16 cellular contexts compared by ENCODE assay signal in genomic region chr20:51425347-51426106, GRCh38.
DNase-seq lines count a peak whose midpoint lies in the region; ATAC-seq, FAIRE-seq and TF ChIP-seq lines count a peak whose summit lies in the region.
"Had no signal": no experiment of that assay in that cellular context is flagged by ENCODE, and none has a peak within 500 bp of the region (broad histone marks: within the 10 kb centered on the region; RNA-seq: fewer than 3 reads in every experiment).

No MANE protein-coding gene starts in this region.

- DNase-seq in A549 (ENCODE audit: low read depth in 1 of 2, low spot score in 1 of 2) (no peak), Caco-2 (no peak), body of pancreas (no peak), NCI-H1092 (lab: John Stamatoyannopoulos, UW) (no peak), middle frontal gyrus (ENCODE audit: extremely low spot score, low spot score) (no peak)
- peak; percentile 50 to 51 for DNase-seq in activated T-cell treated with anti-CD3 and anti-CD28 coated beads, Interleukin-2, amount 50 U/mL, for 72 hours
- DNase-seq in naive thymus-derived CD4-positive, alpha-beta T cell: no peak
- DNase-seq: GF-D8, KBM-7, left lung, NCI-H1694, NCI-H526, occipital lobe had no signal

- 86% methylated on average over 20 of the region's 22 CpGs for WGBS in A549 (ENCODE audit: missing lambda C conversion rate)
- WGBS in body of pancreas, 2 donors: 91 to 94% methylated on average over 20 to 22 of the region's 22 CpGs

- H3K36me3 ChIP-seq in Caco-2 (ENCODE audit: control insufficient read depth, insufficient read depth, low read length): peaks cover 5% of the 10 kb centered on the region
- H3K36me3 ChIP-seq in naive thymus-derived CD4-positive, alpha-beta T cell (ENCODE audit: control insufficient read depth in 2 of 3, insufficient read depth in 3 of 3, low read length in 3 of 3): peaks cover 0 to 70% (median 3%) of the 10 kb centered on the region in 3 experiments
- H3K36me3 ChIP-seq in body of pancreas (replicated peaks in 1 of 2; ENCODE audit: insufficient read depth in 1 of 2, low read depth in 2 of 2): no peaks in the 10 kb centered on the region
- H3K36me3 ChIP-seq: left lung had no signal

- no peaks in the 10 kb centered on the region for H3K27me3 Mint-ChIP-seq in Caco-2 (ENCODE audit: insufficient read depth, unreplicated experiment)
- H3K27me3 Mint-ChIP-seq in activated T-cell treated with anti-CD3 and anti-CD28 coated beads, Interleukin-2, amount 50 U/mL, for 72 hours (ENCODE audit: low read depth): no peaks in the 10 kb centered on the region
- H3K27me3 Mint-ChIP-seq in naive thymus-derived CD4-positive, alpha-beta T cell: no peaks in the 10 kb centered on the region

- peak; percentile 40 to 60; a peak in 4 of 6 replicates for ATAC-seq in A549
- peak; percentile 39 to 57 for ATAC-seq in activated T-cell treated with anti-CD3 and anti-CD28 coated beads, Interleukin-2, amount 50 U/mL, for 72 hours (replicated peaks in 1 of 2)
- peak; percentile 27 for ATAC-seq in naive thymus-derived CD4-positive, alpha-beta T cell
- ATAC-seq in body of pancreas: no peak
- no peak for ATAC-seq in HG03439 (IDR thresholded peaks at IDR 0.05; ENCODE audit: unreplicated experiment)
- ATAC-seq: left lung, Right ventricle myocardium inferior had no signal

- H3K4me1 ChIP-seq in A549: no peaks in the 10 kb centered on the region
- peaks cover 38% of the 10 kb centered on the region for H3K4me1 ChIP-seq in Caco-2
- H3K4me1 ChIP-seq in naive thymus-derived CD4-positive, alpha-beta T cell (ENCODE audit: control insufficient read depth in 2 of 2, insufficient read depth in 2 of 2, low read length in 2 of 2): peaks cover 0 to 58% of the 10 kb centered on the region in 2 donors
- peaks cover 22% of the 10 kb centered on the region for H3K4me1 ChIP-seq in body of pancreas

- H3K36me3 Mint-ChIP-seq in Caco-2 (ENCODE audit: insufficient read depth, unreplicated experiment): peaks cover 29% of the 10 kb centered on the region
- peaks cover 2 to 22% of the 10 kb centered on the region in 2 donors for H3K36me3 Mint-ChIP-seq in activated T-cell treated with anti-CD3 and anti-CD28 coated beads, Interleukin-2, amount 50 U/mL, for 72 hours (ENCODE audit: insufficient read depth in 2 of 2)
- peaks cover 0 to 38% (median 19%) of the 10 kb centered on the region in 5 donors for H3K36me3 Mint-ChIP-seq in naive thymus-derived CD4-positive, alpha-beta T cell

- H3K4me1 Mint-ChIP-seq in Caco-2 (ENCODE audit: low read depth, unreplicated experiment): peaks cover 22% of the 10 kb centered on the region
- peaks cover 91% of the 10 kb centered on the region for H3K4me1 Mint-ChIP-seq in activated T-cell treated with anti-CD3 and anti-CD28 coated beads, Interleukin-2, amount 50 U/mL, for 72 hours (ENCODE audit: low read depth)
- peaks cover 10 to 66% (median 22%) of the 10 kb centered on the region in 7 donors for H3K4me1 Mint-ChIP-seq in naive thymus-derived CD4-positive, alpha-beta T cell

- CTCF ChIA-PET in A549 (lab: Yijun Ruan, JAX) (interaction anchor here (0.6 to 1.8 kb wide), 4 partner anchors 9 to 76 kb away, joined by 3 to 4 read pairs (median 4); no protein-coding TSS in a partner anchor), Caco-2 (lab: Charles Lee) (no interaction called here)
- CTCF ChIA-PET in naive thymus-derived CD4-positive, alpha-beta T cell (lab: Charles Lee): interaction anchor here (0.6 kb wide), 1 partner anchor 100 kb away, joined by 3 read pairs; no protein-coding TSS in a partner anchor

- TF ChIP-seq CTCF in A549 (IDR thresholded peaks at IDR 0.05): no peak
- TF ChIP-seq CTCF in Caco-2 (IDR thresholded peaks at IDR 0.05; ENCODE audit: insufficient read depth in 1 of 2, low read depth in 1 of 2, low read length in 1 of 2, severe bottlenecking in 1 of 2, unreplicated experiment in 1 of 2): no peak
- no peak for TF ChIP-seq CTCF in body of pancreas (IDR thresholded peaks at IDR 0.05)

- TF ChIP-seq RAD21 in A549 (conservative IDR thresholded peaks at IDR 0.05 in 1 of 2, IDR thresholded peaks at IDR 0.05 in 1 of 2): no peak

- no peak for TF ChIP-seq EP300 in A549 (IDR thresholded peaks at IDR 0.05)

- no peaks in the 10 kb centered on the region for H3K9me3 Mint-ChIP-seq in Caco-2 (ENCODE audit: unreplicated experiment)
- H3K9me3 Mint-ChIP-seq in activated T-cell treated with anti-CD3 and anti-CD28 coated beads, Interleukin-2, amount 50 U/mL, for 72 hours: no peaks in the 10 kb centered on the region
- H3K9me3 Mint-ChIP-seq in naive thymus-derived CD4-positive, alpha-beta T cell: peaks cover 0 to 1% (median 0%) of the 10 kb centered on the region in 11 donors

- FAIRE-seq in A549 (lab: Jason Lieb, UNC): no peak

- no peak overlapping the region for H3K4me3 ChIP-seq in A549
- H3K4me3 ChIP-seq in Caco-2 (ENCODE audit: low read depth, low read length): no peak overlapping the region
- H3K4me3 ChIP-seq in naive thymus-derived CD4-positive, alpha-beta T cell (ENCODE audit: low read length): no peak overlapping the region
- H3K4me3 ChIP-seq in body of pancreas: no peak overlapping the region
- H3K4me3 ChIP-seq: cardiac muscle cell, left lung had no signal

- H3K4me2 ChIP-seq in A549: no peak overlapping the region

- TF ChIP-seq POLR2A in A549 (IDR thresholded peaks at IDR 0.05; ENCODE audit: low read length) (no peak), body of pancreas (IDR thresholded peaks at IDR 0.05) (no peak)

- H3K27me3 ChIP-seq in Caco-2 (replicated peaks; ENCODE audit: control insufficient read depth, insufficient read depth, low read length) (no peaks in the 10 kb centered on the region), body of pancreas (no peaks in the 10 kb centered on the region)
- no peaks in the 10 kb centered on the region for H3K27me3 ChIP-seq in naive thymus-derived CD4-positive, alpha-beta T cell (ENCODE audit: control insufficient read depth in 2 of 2, insufficient read depth in 2 of 2, low read length in 2 of 2)
- H3K27me3 ChIP-seq: cardiac muscle cell, left lung had no signal

- H3K4me3 Mint-ChIP-seq in Caco-2 (ENCODE audit: unreplicated experiment): no peak overlapping the region
- peak overlapping the region; percentile 24 to 58 for H3K4me3 Mint-ChIP-seq in activated T-cell treated with anti-CD3 and anti-CD28 coated beads, Interleukin-2, amount 50 U/mL, for 72 hours
- H3K4me3 Mint-ChIP-seq in naive thymus-derived CD4-positive, alpha-beta T cell: no peak overlapping the region

- intact Hi-C loops in Caco-2 (cut with micrococcal nuclease; ENCODE audit: unreplicated experiment): loop anchor here (5.0 kb wide), 1 partner anchor 117 kb away; the partner anchor contains the start of gene NFATC2
- intact Hi-C loops in naive thymus-derived CD4-positive, alpha-beta T cell (cut with micrococcal nuclease): no loop called here
- intact Hi-C loops in body of pancreas (cut with DNase I): no loop called here

- POLR2A ChIA-PET in A549 (lab: Yijun Ruan, JAX): no interaction called here
- POLR2A ChIA-PET in Caco-2 (lab: Charles Lee): no interaction called here
- POLR2A ChIA-PET in naive thymus-derived CD4-positive, alpha-beta T cell (lab: Charles Lee): no interaction called here

- no peaks in the 10 kb centered on the region for H3K9me3 ChIP-seq in A549
- H3K9me3 ChIP-seq in Caco-2: 0 out of 2 replicates have a peak, but pooled peaks cover 4% of the 10 kb centered on the region
- no peaks in the 10 kb centered on the region for H3K9me3 ChIP-seq in naive thymus-derived CD4-positive, alpha-beta T cell (ENCODE audit: control insufficient read depth in 2 of 3, low read length in 3 of 3)
- no peaks in the 10 kb centered on the region for H3K9me3 ChIP-seq in body of pancreas
- H3K9me3 ChIP-seq: left lung had no signal

- H3K27ac ChIP-seq in A549: no peak overlapping the region
- no peak overlapping the region for H3K27ac ChIP-seq in naive thymus-derived CD4-positive, alpha-beta T cell (ENCODE audit: low read depth, low read length)
- no peak overlapping the region for H3K27ac ChIP-seq in body of pancreas
- H3K27ac ChIP-seq: cardiac muscle cell had no signal

- BruUV-seq in Caco-2 (replicated peaks; lab: Mats Ljungman, UMichigan): no TSS peak

- peak overlapping the region; percentile 11 for H3K27ac Mint-ChIP-seq in Caco-2 (ENCODE audit: unreplicated experiment)
- H3K27ac Mint-ChIP-seq in activated T-cell treated with anti-CD3 and anti-CD28 coated beads, Interleukin-2, amount 50 U/mL, for 72 hours: peak overlapping the region; percentile 36
- H3K27ac Mint-ChIP-seq in naive thymus-derived CD4-positive, alpha-beta T cell: peak overlapping the region in 3 of 9 donors; percentile 38 to 68 (median 58)

TF ChIP-seq in A549, 52 proteins besides CTCF, POLR2A, EP300 and RAD21:
- TF ChIP-seq TP53 (CRISPR knock-in tag; IDR thresholded peaks at IDR 0.05): no peak
- TF ChIP-seq SMC3 (IDR thresholded peaks at IDR 0.05): no peak
- TF ChIP-seq CBX2 (IDR thresholded peaks at IDR 0.05; ENCODE audit: borderline replicate concordance, low read depth): no peak
- no peak for TF ChIP-seq HDAC2 (IDR thresholded peaks at IDR 0.05)
- TF ChIP-seq FOSL2 (IDR thresholded peaks at IDR 0.05): no peak
- no peak for TF ChIP-seq FOSL2 (CRISPR knock-in tag; IDR thresholded peaks at IDR 0.05)
- no peak for TF ChIP-seq HOXB13 (CRISPR knock-in tag; IDR thresholded peaks at IDR 0.05; ENCODE audit: low read depth)
- TF ChIP-seq TFCP2L1 (CRISPR knock-in tag; IDR thresholded peaks at IDR 0.05): no peak
- no peak for TF ChIP-seq HEYL (CRISPR knock-in tag; IDR thresholded peaks at IDR 0.05)
- TF ChIP-seq CHD4 (IDR thresholded peaks at IDR 0.05; ENCODE audit: borderline replicate concordance): no peak
- no peak for TF ChIP-seq ZC3H11A (IDR thresholded peaks at IDR 0.05)
- no peak for TF ChIP-seq RCOR1 (IDR thresholded peaks at IDR 0.05; ENCODE audit: low read depth, low read length)
- TF ChIP-seq PBX3 (IDR thresholded peaks at IDR 0.05): no peak
- no peak for TF ChIP-seq ZSCAN20 (CRISPR knock-in tag; IDR thresholded peaks at IDR 0.05)

Comparison
In these comparisons a context has a peak if more than half of its experiments do, and no peak if none do; other contexts are left out.
1. ATAC-seq: peak in A549 (2 of 2), activated T-cell treated with anti-CD3 and anti-CD28 coated beads, Interleukin-2, amount 50 U/mL, for 72 hours (2 of 2) and naive thymus-derived CD4-positive, alpha-beta T cell (single experiment); none in body of pancreas (single experiment) and HG03439 (single experiment).
2. DNase-seq: peak in activated T-cell treated with anti-CD3 and anti-CD28 coated beads, Interleukin-2, amount 50 U/mL, for 72 hours (2 of 2); none in A549 (0 of 2), Caco-2 (0 of 2), naive thymus-derived CD4-positive, alpha-beta T cell (0 of 9), body of pancreas (0 of 4), NCI-H1092 (single experiment) and middle frontal gyrus (single experiment).
3. H3K4me3 Mint-ChIP-seq: peak in activated T-cell treated with anti-CD3 and anti-CD28 coated beads, Interleukin-2, amount 50 U/mL, for 72 hours (2 of 2); none in Caco-2 (single experiment) and naive thymus-derived CD4-positive, alpha-beta T cell (0 of 10).